Comparison of ENCODE assay signal across 12 cellular contexts in genomic region chr1:162951553-162952315, GRCh38.
DNase-seq lines count a peak whose midpoint lies in the region; ATAC-seq and TF ChIP-seq lines count a peak whose summit lies in the region.
"Had no signal": no experiment of that assay in that cellular context is flagged by ENCODE, and none has a peak within 500 bp of the region (broad histone marks: within the 10 kb centered on the region; RNA-seq: fewer than 3 reads in every experiment).

No MANE protein-coding gene starts in this region.

- H3K9me3 Mint-ChIP-seq in activated T-cell treated with anti-CD3 and anti-CD28 coated beads, Interleukin-2, amount 50 U/mL, for 72 hours, result peaks cover 0 to 5% of the 10 kb centered on the region in 2 donors
- H3K9me3 Mint-ChIP-seq in stimulated activated naive CD8-positive, alpha-beta T cell treated with anti-CD3 and anti-CD28 coated beads, Interleukin-15, Interleukin-2, amounts not matched to agents 100 ng/mL and 50 ng/mL, for 24 hours, result peaks cover 3% of the 10 kb centered on the region
- no peaks in the 10 kb centered on the region for H3K9me3 Mint-ChIP-seq in T-cell
- H3K9me3 Mint-ChIP-seq: endodermal cell, HFFc6, memory B cell had no signal

- H3K36me3 Mint-ChIP-seq in activated T-cell treated with anti-CD3 and anti-CD28 coated beads, Interleukin-2, amount 50 U/mL, for 72 hours (ENCODE audit: insufficient read depth in 2 of 2), result no peaks in the 10 kb centered on the region
- no peaks in the 10 kb centered on the region for H3K36me3 Mint-ChIP-seq in stimulated activated naive CD8-positive, alpha-beta T cell treated with anti-CD3 and anti-CD28 coated beads, Interleukin-15, Interleukin-2, amounts not matched to agents 100 ng/mL and 50 ng/mL, for 24 hours (ENCODE audit: low read depth)
- H3K36me3 Mint-ChIP-seq in T-helper 17 cell (ENCODE audit: low read depth), result no peaks in the 10 kb centered on the region
- no peaks in the 10 kb centered on the region for H3K36me3 Mint-ChIP-seq in T-cell
- H3K36me3 Mint-ChIP-seq: memory B cell had no signal

- H3K4me3 Mint-ChIP-seq in activated T-cell treated with anti-CD3 and anti-CD28 coated beads, Interleukin-2, amount 50 U/mL, for 72 hours, result no peak overlapping the region
- H3K4me3 Mint-ChIP-seq in stimulated activated naive CD8-positive, alpha-beta T cell treated with anti-CD3 and anti-CD28 coated beads, Interleukin-15, Interleukin-2, amounts not matched to agents 100 ng/mL and 50 ng/mL, for 24 hours, result no peak overlapping the region
- no peak overlapping the region for H3K4me3 Mint-ChIP-seq in T-helper 17 cell
- no peak overlapping the region for H3K4me3 Mint-ChIP-seq in T-cell
- H3K4me3 Mint-ChIP-seq: endodermal cell, HFFc6, memory B cell had no signal

- H3K27ac ChIP-seq in KMS-11 (peak overlapping the region; percentile 34; the same call in 1 of the 2 replicates), mesendoderm (ENCODE audit: low read depth, low read length) (no peak overlapping the region)
- H3K27ac ChIP-seq: BLaER1 had no signal

- H3K4me2 ChIP-seq in KMS-11 (peak overlapping the region; percentile 27; the same call in 1 of the 2 replicates), mesendoderm (ENCODE audit: low read length) (no peak overlapping the region)
- H3K4me2 ChIP-seq: BLaER1 had no signal

- no peak overlapping the region for H3K4ac ChIP-seq in mesendoderm (ENCODE audit: low read depth, low read length)

- H3K4me3 ChIP-seq in KMS-11 (IDR thresholded peaks at IDR 0.05; ENCODE audit: insufficient read depth, low read depth, low read length), result no peak overlapping the region
- H3K4me3 ChIP-seq in mesendoderm (ENCODE audit: low read length), result no peak overlapping the region
- H3K4me3 ChIP-seq: BLaER1 had no signal

- POLR2A ChIA-PET in T-cell (lab: Charles Lee), result no interaction called here

- no peaks in the 10 kb centered on the region for H3K79me1 ChIP-seq in mesendoderm (ENCODE audit: low read length)

- DNase-seq in activated T-cell treated with anti-CD3 and anti-CD28 coated beads, Interleukin-2, amount 50 U/mL, for 72 hours, result no peak
- DNase-seq in activated T-cell treated with anti-CD3 and anti-CD28 coated beads for 4 hours, result no peak
- no peak for DNase-seq in T-helper 17 cell
- no peak for DNase-seq in mesendoderm
- DNase-seq in T-cell, result no peak
- DNase-seq: endodermal cell, HFFc6 had no signal

- no peak overlapping the region for H2BK5ac ChIP-seq in mesendoderm (ENCODE audit: low read length)

- ATAC-seq in activated T-cell treated with anti-CD3 and anti-CD28 coated beads, Interleukin-2, amount 50 U/mL, for 72 hours (replicated peaks in 1 of 2), result peak; percentile 54 to 76
- ATAC-seq in HG02642 (IDR thresholded peaks at IDR 0.05; ENCODE audit: poor library complexity, unreplicated experiment) (peak; percentile 94), T-helper 17 cell (no peak), T-cell (replicated peaks in 1 of 4) (no peak)

- no peak overlapping the region for H3K56ac ChIP-seq in mesendoderm (ENCODE audit: low read length)

- H3K27me3 ChIP-seq in KMS-11 (ENCODE audit: insufficient read depth, low read depth) (no peaks in the 10 kb centered on the region), mesendoderm (ENCODE audit: insufficient read depth, low read length, poor library complexity) (no peaks in the 10 kb centered on the region)
- H3K27me3 ChIP-seq: BLaER1 had no signal

- H3K36me3 ChIP-seq in KMS-11 (ENCODE audit: insufficient read depth), result no peaks in the 10 kb centered on the region
- no peaks in the 10 kb centered on the region for H3K36me3 ChIP-seq in mesendoderm (ENCODE audit: control insufficient read depth, insufficient read depth, low read length)
- H3K36me3 ChIP-seq: BLaER1 had no signal

- no CpG with 5 or more reads among the region's 2 CpGs for WGBS in mesendoderm (ENCODE audit: extremely low coverage, insufficient coverage, low lambda C conversion rate)

- peak overlapping the region; percentile 11; the same call in 1 of the 2 replicates for H2AFZ ChIP-seq in KMS-11 (ENCODE audit: low read depth)

- H3K27ac Mint-ChIP-seq in activated T-cell treated with anti-CD3 and anti-CD28 coated beads, Interleukin-2, amount 50 U/mL, for 72 hours, result no peak overlapping the region
- peak overlapping the region; percentile 23 for H3K27ac Mint-ChIP-seq in stimulated activated naive CD8-positive, alpha-beta T cell treated with anti-CD3 and anti-CD28 coated beads, Interleukin-15, Interleukin-2, amounts not matched to agents 100 ng/mL and 50 ng/mL, for 24 hours
- no peak overlapping the region for H3K27ac Mint-ChIP-seq in T-helper 17 cell
- H3K27ac Mint-ChIP-seq in T-cell, result no peak overlapping the region
- H3K27ac Mint-ChIP-seq: endodermal cell, HFFc6, memory B cell had no signal

- no peak overlapping the region for H4K5ac ChIP-seq in mesendoderm (ENCODE audit: low read length)

- H3K9me3 ChIP-seq in T-helper 17 cell (ENCODE audit: control insufficient read depth, low read length, poor library complexity, severe bottlenecking), result no peaks in the 10 kb centered on the region
- H3K9me3 ChIP-seq: BLaER1 had no signal

- no peaks in the 10 kb centered on the region for H3K79me2 ChIP-seq in KMS-11 (ENCODE audit: insufficient read depth, low read depth)
- no peaks in the 10 kb centered on the region for H3K79me2 ChIP-seq in mesendoderm (ENCODE audit: control insufficient read depth, insufficient read depth, low read length)

- H4K20me1 ChIP-seq in KMS-11 (ENCODE audit: insufficient read depth), result no peaks in the 10 kb centered on the region
- H4K20me1 ChIP-seq: BLaER1 had no signal

- CTCF ChIA-PET in T-cell (lab: Charles Lee), result no interaction called here

- H3K9ac ChIP-seq in KMS-11, result no peak overlapping the region
- no peak overlapping the region for H3K9ac ChIP-seq in mesendoderm (ENCODE audit: low read length)
- H3K9ac ChIP-seq: BLaER1 had no signal

- H3K4me1 ChIP-seq in KMS-11 (ENCODE audit: low read depth, poor library complexity, severe bottlenecking) (peaks cover 27% of the 10 kb centered on the region), mesendoderm (ENCODE audit: control insufficient read depth, low read depth, low read length) (no peaks in the 10 kb centered on the region)
- H3K4me1 ChIP-seq: BLaER1 had no signal

- H3K4me1 Mint-ChIP-seq in activated T-cell treated with anti-CD3 and anti-CD28 coated beads, Interleukin-2, amount 50 U/mL, for 72 hours (ENCODE audit: low read depth), result peaks cover 8% of the 10 kb centered on the region
- peaks cover 15% of the 10 kb centered on the region for H3K4me1 Mint-ChIP-seq in stimulated activated naive CD8-positive, alpha-beta T cell treated with anti-CD3 and anti-CD28 coated beads, Interleukin-15, Interleukin-2, amounts not matched to agents 100 ng/mL and 50 ng/mL, for 24 hours (ENCODE audit: low read depth)
- H3K4me1 Mint-ChIP-seq in T-helper 17 cell, result no peaks in the 10 kb centered on the region
- H3K4me1 Mint-ChIP-seq in T-cell, result no peaks in the 10 kb centered on the region

- no peak overlapping the region for H3K23ac ChIP-seq in mesendoderm (ENCODE audit: low read length)

- no peak overlapping the region for H4K8ac ChIP-seq in mesendoderm (ENCODE audit: low read depth, low read length)

- no peak overlapping the region for H3K18ac ChIP-seq in mesendoderm (ENCODE audit: low read length)

- peaks cover 30% of the 10 kb centered on the region for H3K27me3 Mint-ChIP-seq in activated T-cell treated with anti-CD3 and anti-CD28 coated beads, Interleukin-2, amount 50 U/mL, for 72 hours (ENCODE audit: low read depth)
- peaks cover 28% of the 10 kb centered on the region for H3K27me3 Mint-ChIP-seq in stimulated activated naive CD8-positive, alpha-beta T cell treated with anti-CD3 and anti-CD28 coated beads, Interleukin-15, Interleukin-2, amounts not matched to agents 100 ng/mL and 50 ng/mL, for 24 hours
- H3K27me3 Mint-ChIP-seq in T-helper 17 cell (peaks cover 13% of the 10 kb centered on the region), T-cell (peaks cover 1 to 20% of the 10 kb centered on the region in 2 donors)

- TF ChIP-seq CTCF in KMS-11 (conservative IDR thresholded peaks at IDR 0.05; ENCODE audit: low read depth, low read length), result no peak

- H2BK120ac ChIP-seq in mesendoderm (ENCODE audit: low read depth, low read length), result no peak overlapping the region

- no peak overlapping the region for H2AK5ac ChIP-seq in mesendoderm (ENCODE audit: low read length)

- H2BK15ac ChIP-seq in mesendoderm (replicated peaks; ENCODE audit: low read depth), result no peak overlapping the region

Comparison
In these comparisons a context has a peak if more than half of its experiments do, and no peak if none do; other contexts are left out.
1. ATAC-seq: peak in activated T-cell treated with anti-CD3 and anti-CD28 coated beads, Interleukin-2, amount 50 U/mL, for 72 hours (2 of 2) and HG02642 (single experiment); none in T-helper 17 cell (single experiment) and T-cell (0 of 4).